In genomic region chr20:47320990-47321805, GRCh38 we compare ENCODE assay signal across 9 cellular contexts. TPM values are rescaled to one million over a fixed set of nuclear protein-coding genes. Genes with fewer than 3 reads are reported as not detected.
DNase-seq lines count a peak whose midpoint lies in the region; ATAC-seq, FAIRE-seq and TF ChIP-seq lines count a peak whose summit lies in the region.
"Had no signal": no experiment of that assay in that cellular context is flagged by ENCODE, and none has a peak within 500 bp of the region (broad histone marks: within the 10 kb centered on the region; RNA-seq: fewer than 3 reads in every experiment).

No MANE protein-coding gene starts in this region.

- FAIRE-seq in urothelium cell line (lab: Jason Lieb, UNC): no peak

- H3K4me3 Mint-ChIP-seq in activated T-cell treated with anti-CD3 and anti-CD28 coated beads, Interleukin-2, amount 50 U/mL, for 24 hours: no peak overlapping the region
- H3K4me3 Mint-ChIP-seq in activated T-cell treated with anti-CD3 and anti-CD28 coated beads, Interleukin-2, amount 50 U/mL, for 4 hours: no peak overlapping the region
- H3K4me3 Mint-ChIP-seq in activated naive CD8-positive, alpha-beta T cell treated with anti-CD3 and anti-CD28 coated beads, Interleukin-2, amount 10 ng/mL, durations not matched to agents 7 days and 5 days: no peak overlapping the region

- H3K27ac Mint-ChIP-seq in activated T-cell treated with anti-CD3 and anti-CD28 coated beads, Interleukin-2, amount 50 U/mL, for 24 hours: peak overlapping the region; percentile 71
- H3K27ac Mint-ChIP-seq in activated naive CD8-positive, alpha-beta T cell treated with anti-CD3 and anti-CD28 coated beads, Interleukin-2, amount 10 ng/mL, durations not matched to agents 7 days and 5 days: peak overlapping the region; percentile 13

- DNase-seq in activated T-cell treated with anti-CD3 and anti-CD28 coated beads, Interleukin-2, amount 50 U/mL, for 24 hours: no peak
- DNase-seq in activated T-cell treated with anti-CD3 and anti-CD28 coated beads, Interleukin-2, amount 50 U/mL, for 4 hours: no peak
- no peak for DNase-seq in activated naive CD8-positive, alpha-beta T cell treated with anti-CD3 and anti-CD28 coated beads, Interleukin-2, amount 10 ng/mL, durations not matched to agents 7 days and 5 days
- no peak for DNase-seq in lower lobe of right lung
- DNase-seq in tibial nerve (ENCODE audit: low spot score in 2 of 2): no peak
- DNase-seq in T-helper 9 cell: no peak
- DNase-seq in urothelium cell line (ENCODE audit: low spot score): no peak
- DNase-seq in stimulated activated CD8-positive, alpha-beta memory T cell treated with anti-CD3 and anti-CD28 coated beads, Interleukin-4, amount 100 ng/mL, for 48 hours: no peak
- DNase-seq: effector CD8-positive, alpha-beta T cell had no signal

- POLR2A ChIA-PET in activated naive CD8-positive, alpha-beta T cell treated with anti-CD3 and anti-CD28 coated beads, Interleukin-2, amount 10 ng/mL, durations not matched to agents 7 days and 5 days (lab: Charles Lee): interaction anchor here (0.6 kb wide), 1 partner anchor 11 kb away, joined by 4 read pairs; no protein-coding TSS in a partner anchor

- TF ChIP-seq CTCF in lower lobe of right lung (IDR thresholded peaks at IDR 0.05) (no peak), tibial nerve (IDR thresholded peaks at IDR 0.05) (no peak)

- peaks cover 66% of the 10 kb centered on the region for H3K4me1 ChIP-seq in lower lobe of right lung
- H3K4me1 ChIP-seq in tibial nerve: peaks cover 11 to 78% (median 54%) of the 10 kb centered on the region in 4 donors

- H3K27me3 ChIP-seq in lower lobe of right lung (ENCODE audit: low read depth) (no peaks in the 10 kb centered on the region), tibial nerve (no peaks in the 10 kb centered on the region)

- no peaks in the 10 kb centered on the region for H3K9me3 ChIP-seq in lower lobe of right lung
- H3K9me3 ChIP-seq in tibial nerve: no peaks in the 10 kb centered on the region

- TF ChIP-seq EP300 in tibial nerve (IDR thresholded peaks at IDR 0.05): no peak

- peak overlapping the region; percentile 97 for H3K27ac ChIP-seq in lower lobe of right lung
- H3K27ac ChIP-seq in tibial nerve: peak overlapping the region; percentile 86 to 100 (median 96)

- TF ChIP-seq POLR2A in tibial nerve (IDR thresholded peaks at IDR 0.05): no peak

- H3K4me3 ChIP-seq in lower lobe of right lung: no peak overlapping the region
- no peak overlapping the region for H3K4me3 ChIP-seq in tibial nerve

- H3K36me3 ChIP-seq in lower lobe of right lung (no peaks in the 10 kb centered on the region), tibial nerve (no peaks in the 10 kb centered on the region)

- intact Hi-C loops in lower lobe of right lung (cut with DNase I): no loop called here

- peaks cover 37% of the 10 kb centered on the region for H3K36me3 Mint-ChIP-seq in activated T-cell treated with anti-CD3 and anti-CD28 coated beads, Interleukin-2, amount 50 U/mL, for 24 hours (ENCODE audit: low read depth)
- peaks cover 3% of the 10 kb centered on the region for H3K36me3 Mint-ChIP-seq in activated T-cell treated with anti-CD3 and anti-CD28 coated beads, Interleukin-2, amount 50 U/mL, for 4 hours (ENCODE audit: insufficient read depth)
- H3K36me3 Mint-ChIP-seq in activated naive CD8-positive, alpha-beta T cell treated with anti-CD3 and anti-CD28 coated beads, Interleukin-2, amount 10 ng/mL, durations not matched to agents 7 days and 5 days: peaks cover 15% of the 10 kb centered on the region

- H3K27me3 Mint-ChIP-seq in activated T-cell treated with anti-CD3 and anti-CD28 coated beads, Interleukin-2, amount 50 U/mL, for 24 hours: no peaks in the 10 kb centered on the region
- H3K27me3 Mint-ChIP-seq in activated T-cell treated with anti-CD3 and anti-CD28 coated beads, Interleukin-2, amount 50 U/mL, for 4 hours (ENCODE audit: low read depth): no peaks in the 10 kb centered on the region
- H3K27me3 Mint-ChIP-seq in activated naive CD8-positive, alpha-beta T cell treated with anti-CD3 and anti-CD28 coated beads, Interleukin-2, amount 10 ng/mL, durations not matched to agents 7 days and 5 days: no peaks in the 10 kb centered on the region

- H3K4me1 Mint-ChIP-seq in activated T-cell treated with anti-CD3 and anti-CD28 coated beads, Interleukin-2, amount 50 U/mL, for 24 hours (ENCODE audit: low read depth): peaks cover 76% of the 10 kb centered on the region
- H3K4me1 Mint-ChIP-seq in activated T-cell treated with anti-CD3 and anti-CD28 coated beads, Interleukin-2, amount 50 U/mL, for 4 hours (ENCODE audit: low read depth): peaks cover 60% of the 10 kb centered on the region
- H3K4me1 Mint-ChIP-seq in activated naive CD8-positive, alpha-beta T cell treated with anti-CD3 and anti-CD28 coated beads, Interleukin-2, amount 10 ng/mL, durations not matched to agents 7 days and 5 days: peaks cover 52% of the 10 kb centered on the region

- ATAC-seq in activated T-cell treated with anti-CD3 and anti-CD28 coated beads, Interleukin-2, amount 50 U/mL, for 4 hours: no peak
- no peak for ATAC-seq in activated naive CD8-positive, alpha-beta T cell treated with anti-CD3 and anti-CD28 coated beads, Interleukin-2, amount 10 ng/mL, durations not matched to agents 7 days and 5 days (ENCODE audit: low read depth)
- ATAC-seq in lower lobe of right lung: no peak

- WGBS in tibial nerve, 2 donors: 85 to 91% methylated on average over 7 of the region's 7 CpGs

- no peaks in the 10 kb centered on the region for H3K9me3 Mint-ChIP-seq in activated T-cell treated with anti-CD3 and anti-CD28 coated beads, Interleukin-2, amount 50 U/mL, for 24 hours
- H3K9me3 Mint-ChIP-seq in activated T-cell treated with anti-CD3 and anti-CD28 coated beads, Interleukin-2, amount 50 U/mL, for 4 hours: no peaks in the 10 kb centered on the region
- H3K9me3 Mint-ChIP-seq in activated naive CD8-positive, alpha-beta T cell treated with anti-CD3 and anti-CD28 coated beads, Interleukin-2, amount 10 ng/mL, durations not matched to agents 7 days and 5 days: no peaks in the 10 kb centered on the region

RNA-seq across cellular contexts. Expression of gene ZMYND8, which starts 35.3 kb away (rescaled TPM):
- total RNA-seq in activated T-cell treated with anti-CD3 and anti-CD28 coated beads, Interleukin-2, amount 50 U/mL, for 4 hours: 10 to 100 TPM; 15.6 to 18.7 (median 17.5) TPM
- total RNA-seq in activated naive CD8-positive, alpha-beta T cell treated with anti-CD3 and anti-CD28 coated beads, Interleukin-2, amount 10 ng/mL, durations not matched to agents 7 days and 5 days: 10 to 100 TPM; 51.0 to 51.5 TPM
- total RNA-seq in lower lobe of right lung: 57.6 TPM
- 10 to 100 TPM; 45.3 to 69.9 (median 49.8) TPM for total RNA-seq in tibial nerve
